In genomic region chr10:74293686-74294365, GRCh38 we compare ENCODE assay signal across 9 cellular contexts.
DNase-seq lines count a peak whose midpoint lies in the region; ATAC-seq and TF ChIP-seq lines count a peak whose summit lies in the region.
"Had no signal": no experiment of that assay in that cellular context is flagged by ENCODE, and none has a peak within 500 bp of the region (broad histone marks: within the 10 kb centered on the region; RNA-seq: fewer than 3 reads in every experiment).

No MANE protein-coding gene starts in this region.

- H3K36me3 Mint-ChIP-seq in activated naive CD8-positive, alpha-beta T cell = peaks cover 12% of the 10 kb centered on the region
- peaks cover 15% of the 10 kb centered on the region for H3K36me3 Mint-ChIP-seq in activated naive CD8-positive, alpha-beta T cell treated with anti-CD3 and anti-CD28 coated beads, Interleukin-2, amount 50 U/mL, for 24 hours (ENCODE audit: low read depth)
- no peaks in the 10 kb centered on the region for H3K36me3 Mint-ChIP-seq in type B pancreatic cell

- H3K27me3 Mint-ChIP-seq in activated naive CD8-positive, alpha-beta T cell = no peaks in the 10 kb centered on the region
- H3K27me3 Mint-ChIP-seq in activated naive CD8-positive, alpha-beta T cell treated with anti-CD3 and anti-CD28 coated beads, Interleukin-2, amount 50 U/mL, for 24 hours = no peaks in the 10 kb centered on the region
- no peaks in the 10 kb centered on the region for H3K27me3 Mint-ChIP-seq in type B pancreatic cell

- DNase-seq in activated naive CD8-positive, alpha-beta T cell treated with anti-CD3 and anti-CD28 coated beads, Interleukin-2, amount 50 U/mL, for 24 hours = no peak
- DNase-seq in NCI-H774 (lab: John Stamatoyannopoulos, UW) (peak; percentile 24), fibroblast of gingiva (ENCODE audit: low read depth) (peak; percentile 86), type B pancreatic cell (ENCODE audit: extremely low spot score, unreplicated experiment) (no peak), GF-D8 (lab: John Stamatoyannopoulos, UW) (no peak), NOMO-1 (lab: John Stamatoyannopoulos, UW; ENCODE audit: unreplicated experiment in 2 of 2) (no peak)
- DNase-seq: endodermal cell had no signal

- no peaks in the 10 kb centered on the region for H3K9me3 Mint-ChIP-seq in activated naive CD8-positive, alpha-beta T cell (ENCODE audit: low read depth)
- no peaks in the 10 kb centered on the region for H3K9me3 Mint-ChIP-seq in activated naive CD8-positive, alpha-beta T cell treated with anti-CD3 and anti-CD28 coated beads, Interleukin-2, amount 50 U/mL, for 24 hours
- H3K9me3 Mint-ChIP-seq in type B pancreatic cell = no peaks in the 10 kb centered on the region
- H3K9me3 Mint-ChIP-seq: endodermal cell had no signal

- H3K27ac Mint-ChIP-seq in activated naive CD8-positive, alpha-beta T cell = peak overlapping the region; percentile 28
- H3K27ac Mint-ChIP-seq in activated naive CD8-positive, alpha-beta T cell treated with anti-CD3 and anti-CD28 coated beads, Interleukin-2, amount 50 U/mL, for 24 hours = no peak overlapping the region
- peak overlapping the region; percentile 95 for H3K27ac Mint-ChIP-seq in type B pancreatic cell
- H3K27ac Mint-ChIP-seq: endodermal cell had no signal

- peaks cover 28% of the 10 kb centered on the region for H3K4me1 Mint-ChIP-seq in activated naive CD8-positive, alpha-beta T cell (ENCODE audit: low read depth)
- peaks cover 18% of the 10 kb centered on the region for H3K4me1 Mint-ChIP-seq in activated naive CD8-positive, alpha-beta T cell treated with anti-CD3 and anti-CD28 coated beads, Interleukin-2, amount 50 U/mL, for 24 hours
- H3K4me1 Mint-ChIP-seq in type B pancreatic cell (ENCODE audit: unreplicated experiment) = peaks cover 20% of the 10 kb centered on the region
- H3K4me1 Mint-ChIP-seq: endodermal cell had no signal

- H3K4me3 Mint-ChIP-seq in activated naive CD8-positive, alpha-beta T cell = no peak overlapping the region
- no peak overlapping the region for H3K4me3 Mint-ChIP-seq in activated naive CD8-positive, alpha-beta T cell treated with anti-CD3 and anti-CD28 coated beads, Interleukin-2, amount 50 U/mL, for 24 hours
- peak overlapping the region; percentile 63 for H3K4me3 Mint-ChIP-seq in type B pancreatic cell
- H3K4me3 Mint-ChIP-seq: endodermal cell had no signal

- ATAC-seq in activated naive CD8-positive, alpha-beta T cell treated with anti-CD3 and anti-CD28 coated beads, Interleukin-2, amount 50 U/mL, for 24 hours = no peak
- no peak for ATAC-seq in HG03139 (IDR thresholded peaks at IDR 0.05; ENCODE audit: unreplicated experiment)

- no peak for TF ChIP-seq CTCF in type B pancreatic cell (conservative IDR thresholded peaks at IDR 0.05)

Comparison
In these comparisons a context has a peak if more than half of its experiments do, and no peak if none do; other contexts are left out.
1. DNase-seq: peak in NCI-H774 (single experiment) and fibroblast of gingiva (single experiment); none in activated naive CD8-positive, alpha-beta T cell treated with anti-CD3 and anti-CD28 coated beads, Interleukin-2, amount 50 U/mL, for 24 hours (single experiment), type B pancreatic cell (single experiment), GF-D8 (single experiment) and NOMO-1 (0 of 2).